ENCODE assay signal across 13 cellular contexts in genomic region chr4:40991908-40992307, GRCh38.
A peak's percentile ranks its signal among the peaks of the same experiment; 100 is the strongest.
DNase-seq lines count a peak whose midpoint lies in the region; ATAC-seq, FAIRE-seq and TF ChIP-seq lines count a peak whose summit lies in the region.
"Had no signal": no experiment of that assay in that cellular context is flagged by ENCODE, and none has a peak within 500 bp of the region (broad histone marks: within the 10 kb centered on the region; RNA-seq: fewer than 3 reads in every experiment).

No MANE protein-coding gene starts in this region.

- DNase-seq in endothelial cell of umbilical vein (ENCODE audit: low read depth, low spot score), result no peak
- no peak for DNase-seq in occipital lobe (lab: John Stamatoyannopoulos, UW)
- no peak for DNase-seq in immature natural killer cell
- no peak for DNase-seq in spleen
- no peak for DNase-seq in DMS 273 (lab: John Stamatoyannopoulos, UW; ENCODE audit: unreplicated experiment)
- DNase-seq: activated CD4-positive, alpha-beta T cell treated with anti-CD3 and anti-CD28 coated beads, Interleukin-2, amount 50 U/mL, for 1 hour; DMS79; NCI-H774 had no signal

- no peaks in the 10 kb centered on the region for H3K27me3 ChIP-seq in endothelial cell of umbilical vein (ENCODE audit: control insufficient read depth in 2 of 2, insufficient read depth in 2 of 2, low read length in 2 of 2)
- H3K27me3 ChIP-seq in spleen (replicated peaks in 1 of 7), result no peaks in the 10 kb centered on the region

- H2AFZ ChIP-seq in endothelial cell of umbilical vein (ENCODE audit: low read depth, low read length), result no peak overlapping the region

- TF ChIP-seq CTCF in endothelial cell of umbilical vein (IDR thresholded peaks at IDR 0.05; ENCODE audit: extremely low read depth in 1 of 2, insufficient read depth in 1 of 2, low read depth in 1 of 2, low read length in 2 of 2) (no peak), spleen (IDR thresholded peaks at IDR 0.05 in 8 of 11, conservative IDR thresholded peaks at IDR 0.05 in 3 of 11) (no peak)

- WGBS in spleen, 5 donors, result 65 to 77% (median 72%) methylated on average over 3 of the region's 3 CpGs

- H3K27ac ChIP-seq in endothelial cell of umbilical vein (ENCODE audit: insufficient read depth, low read depth, low read length) (peak overlapping the region; percentile 84), spleen (peak overlapping the region in 1 of 8 donors; percentile 8)

- H3K79me2 ChIP-seq in endothelial cell of umbilical vein (ENCODE audit: control insufficient read depth, insufficient read depth, low read length), result peaks cover 47% of the 10 kb centered on the region

- peak overlapping the region; percentile 30 for H3K9ac ChIP-seq in endothelial cell of umbilical vein (replicated peaks; ENCODE audit: extremely low read depth, insufficient read depth, low read length)

- ATAC-seq in GM18502 (IDR thresholded peaks at IDR 0.05; ENCODE audit: poor library complexity, unreplicated experiment) (peak; percentile 57), GM21515 (IDR thresholded peaks at IDR 0.05; ENCODE audit: unreplicated experiment) (peak; percentile 59), HG03135 (IDR thresholded peaks at IDR 0.05; ENCODE audit: unreplicated experiment) (peak; percentile 53)

- H3K4me2 ChIP-seq in endothelial cell of umbilical vein (ENCODE audit: insufficient read depth, low read length), result no peak overlapping the region

- POLR2A ChIA-PET in endothelial cell of umbilical vein (lab: Charles Lee), result no interaction called here

- no peaks in the 10 kb centered on the region for H3K36me3 Mint-ChIP-seq in immature natural killer cell

- peaks cover 55% of the 10 kb centered on the region for H3K4me1 ChIP-seq in endothelial cell of umbilical vein (ENCODE audit: control insufficient read depth, extremely low read depth, insufficient read depth, low read length)
- H3K4me1 ChIP-seq in spleen, result peaks cover 0 to 35% (median 11%) of the 10 kb centered on the region in 6 donors

- CTCF ChIA-PET in endothelial cell of umbilical vein (lab: Charles Lee), result interaction anchor here (1.4 kb wide), 1 partner anchor 213 kb away, joined by 5 read pairs; no protein-coding TSS in a partner anchor

- TF ChIP-seq POLR2A in endothelial cell of umbilical vein (IDR thresholded peaks at IDR 0.05; ENCODE audit: low read depth, low read length) (no peak), spleen (IDR thresholded peaks at IDR 0.05) (no peak)

- H3K9me1 ChIP-seq in endothelial cell of umbilical vein (replicated peaks; ENCODE audit: control insufficient read depth, extremely low read depth, insufficient read depth, low read length), result no peaks in the 10 kb centered on the region

- no peak overlapping the region for H3K4me3 Mint-ChIP-seq in immature natural killer cell
- H3K4me3 Mint-ChIP-seq: neural crest cell had no signal

- H3K9me3 ChIP-seq in endothelial cell of umbilical vein (replicated peaks; ENCODE audit: control insufficient read depth, insufficient read depth, low read length), result no peaks in the 10 kb centered on the region
- no peaks in the 10 kb centered on the region for H3K9me3 ChIP-seq in spleen

- H3K4me1 Mint-ChIP-seq in immature natural killer cell, result peaks cover 0 to 6% of the 10 kb centered on the region in 2 donors

- H4K20me1 ChIP-seq in endothelial cell of umbilical vein (replicated peaks; ENCODE audit: control insufficient read depth, extremely low read depth, insufficient read depth, low read length), result no peaks in the 10 kb centered on the region

- BruUV-seq in endothelial cell of umbilical vein (replicated peaks; lab: Mats Ljungman, UMichigan), result no TSS peak

- H3K27me3 Mint-ChIP-seq in immature natural killer cell (ENCODE audit: low read depth in 3 of 3), result peaks cover 0 to 2% (median 0%) of the 10 kb centered on the region in 3 donors

- H3K27ac Mint-ChIP-seq in immature natural killer cell, result no peak overlapping the region

- dilution Hi-C loops in endothelial cell of umbilical vein (cut with MboI; ENCODE audit: extremely low pct_ligation_motif_present, low sequenced_read_pairs), result no loop called here

- FAIRE-seq in endothelial cell of umbilical vein (lab: Jason Lieb, UNC), result peak; percentile 18
- FAIRE-seq: bronchial epithelial cell had no signal

- peaks cover 0 to 6% (median 1%) of the 10 kb centered on the region in 6 donors for H3K9me3 Mint-ChIP-seq in immature natural killer cell

- intact Hi-C loops in endothelial cell of umbilical vein (cut with micrococcal nuclease), result loop anchor here (2.0 kb wide), 1 partner anchor 31 kb away; no protein-coding TSS in a partner anchor
- intact Hi-C loops in spleen (cut with DNase I; ENCODE audit: low total_unique reads), result no loop called here

- H3K36me3 ChIP-seq in endothelial cell of umbilical vein (ENCODE audit: control insufficient read depth in 2 of 2, extremely low read depth in 1 of 2, insufficient read depth in 2 of 2, low read length in 2 of 2) (no peaks in the 10 kb centered on the region), spleen (no peaks in the 10 kb centered on the region)

- H3K4me3 ChIP-seq in endothelial cell of umbilical vein (replicated peaks in 1 of 3; ENCODE audit: insufficient read depth in 1 of 3, low read depth in 1 of 3, low read length in 3 of 3), result no peak overlapping the region
- H3K4me3 ChIP-seq in spleen, result no peak overlapping the region

TF ChIP-seq in endothelial cell of umbilical vein, 7 proteins besides CTCF, POLR2A, EP300 and RAD21:
- TF ChIP-seq MYC (IDR thresholded peaks at IDR 0.05; ENCODE audit: low read depth, low read length), result no peak
- no peak for TF ChIP-seq GATA2 (IDR thresholded peaks at IDR 0.05; ENCODE audit: insufficient read depth, insufficient read length, low read depth, low read length)
- no peak for TF ChIP-seq POLR2AphosphoS5 (IDR thresholded peaks at IDR 0.05; ENCODE audit: insufficient read depth, low read depth, low read length)
- TF ChIP-seq FOS (IDR thresholded peaks at IDR 0.05; ENCODE audit: borderline replicate concordance, insufficient read depth, low read length), result no peak
- TF ChIP-seq, protein P1, sequence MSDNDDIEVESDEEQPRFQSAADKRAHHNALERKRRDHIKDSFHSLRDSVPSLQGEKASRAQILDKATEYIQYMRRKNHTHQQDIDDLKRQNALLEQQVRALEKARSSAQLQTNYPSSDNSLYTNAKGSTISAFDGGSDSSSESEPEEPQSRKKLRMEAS (IDR thresholded peaks at IDR 0.05; ENCODE audit: insufficient read depth, insufficient read length), result no peak
- no peak for TF ChIP-seq EZH2 (IDR thresholded peaks at IDR 0.05; ENCODE audit: borderline replicate concordance, low read depth, low read length, severe bottlenecking)
- TF ChIP-seq JUN (IDR thresholded peaks at IDR 0.05; ENCODE audit: borderline replicate concordance, insufficient read depth, insufficient read length, low read depth), result no peak
TF ChIP-seq in endothelial cell of umbilical vein: peak in this region for 0.
